In genomic region chr10:33963656-33964175, GRCh38 we compare ENCODE assay signal across 33 cellular contexts.
"Had no signal": no experiment of that assay in that cellular context is flagged by ENCODE, and none has a peak within 500 bp of the region (broad histone marks: within the 10 kb centered on the region; RNA-seq: fewer than 3 reads in every experiment).

No MANE protein-coding gene starts in this region.

- H3K4me1 ChIP-seq: adrenal gland, ascending aorta, colonic mucosa, foreskin keratinocyte, heart left ventricle, parathyroid adenoma, psoas muscle, right atrium auricular region, spleen, suprapubic skin, tibial artery, upper lobe of right lung had no signal

- H3K4me1 Mint-ChIP-seq: brain, immature natural killer cell, memory B cell, neural crest cell had no signal

- H3K36me3 Mint-ChIP-seq: activated naive CD8-positive, alpha-beta T cell; brain; immature natural killer cell; memory B cell had no signal

- H3K9me3 ChIP-seq: adrenal gland, ascending aorta, colonic mucosa, heart left ventricle, psoas muscle, right atrium auricular region, suprapubic skin, tibial artery, upper lobe of right lung had no signal

- H3K27ac ChIP-seq: adrenal gland, ascending aorta, cardiac muscle cell, colonic mucosa, epithelial cell of prostate, foreskin keratinocyte, heart left ventricle, parathyroid adenoma, psoas muscle, right atrium auricular region, spleen, suprapubic skin, tibial artery, upper lobe of right lung, VCaP had no signal

- H3K27me3 Mint-ChIP-seq: memory B cell had no signal

- H3K4me3 Mint-ChIP-seq: activated naive CD8-positive, alpha-beta T cell; brain; immature natural killer cell; memory B cell; naive thymus-derived CD4-positive, alpha-beta T cell; neural crest cell had no signal

- H3K4me3 ChIP-seq: adrenal gland, ascending aorta, cardiac muscle cell, colonic mucosa, heart left ventricle, psoas muscle, right atrium auricular region, spleen, suprapubic skin, tibial artery, upper lobe of right lung had no signal

- H3K27ac Mint-ChIP-seq: activated naive CD8-positive, alpha-beta T cell; brain; immature natural killer cell; memory B cell; naive thymus-derived CD4-positive, alpha-beta T cell had no signal

- DNase-seq: activated CD4-positive, alpha-beta T cell treated with anti-CD3 and anti-CD28 coated beads for 4 hours; activated CD4-positive, alpha-beta T cell treated with anti-CD3 and anti-CD28 coated beads, Interleukin-2, amount 50 U/mL, for 4 hours; activated CD8-positive, alpha-beta memory T cell treated with anti-CD3 and anti-CD28 coated beads for 24 hours; activated effector memory CD4-positive, alpha-beta T cell treated with Interleukin-2 at 50 U/mL for 16 hours; activated naive CD4-positive, alpha-beta T cell treated with Interleukin-2 at 50 U/mL for 16 hours; adrenal gland; cerebellar nuclear complex; colonic mucosa; effector CD8-positive, alpha-beta T cell; foreskin keratinocyte; heart left ventricle; hypothalamus; immature natural killer cell; midbrain; naive thymus-derived CD4-positive, alpha-beta T cell; nucleus accumbens; psoas muscle; spleen; stimulated activated naive CD4-positive, alpha-beta T cell; T-helper 9 cell; tibial artery; upper lobe of right lung had no signal

- H3K27me3 ChIP-seq: ascending aorta, cardiac muscle cell, colonic mucosa, foreskin keratinocyte, heart left ventricle, right atrium auricular region, spleen, suprapubic skin, tibial artery, upper lobe of right lung had no signal

- H3K36me3 ChIP-seq: adrenal gland, ascending aorta, cardiac muscle cell, colonic mucosa, heart left ventricle, right atrium auricular region, spleen, suprapubic skin, tibial artery, upper lobe of right lung had no signal

- ATAC-seq: foreskin keratinocyte; heart left ventricle; naive thymus-derived CD4-positive, alpha-beta T cell; psoas muscle; upper lobe of right lung had no signal
